ENCODE assay signal across 2 cellular contexts in the genomic region with DNA sequence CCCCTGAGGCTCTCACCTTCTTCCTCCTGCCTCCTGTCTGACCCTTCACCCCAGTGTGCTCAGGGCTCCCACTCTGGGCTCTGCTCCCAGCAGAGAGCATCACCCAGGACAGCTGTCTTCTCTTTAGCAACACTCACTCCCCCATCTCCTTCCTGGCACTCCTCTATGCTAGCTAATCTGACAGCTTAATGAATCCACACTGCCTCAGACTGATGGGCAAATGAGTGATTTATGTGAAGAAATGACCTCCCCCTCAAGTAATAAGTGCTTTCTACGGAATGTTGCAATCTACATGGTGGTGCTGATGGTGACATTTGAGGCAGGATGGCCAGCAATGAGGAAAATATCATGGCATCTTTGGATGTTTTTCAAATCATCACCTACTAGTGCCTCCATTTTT.
TF ChIP-seq lines count a peak whose summit lies in the region.

No MANE protein-coding gene starts in this region.

TF ChIP-seq in HEK293T, 16 proteins besides CTCF, POLR2A, EP300 and RAD21:
- TF ChIP-seq, protein P1, sequence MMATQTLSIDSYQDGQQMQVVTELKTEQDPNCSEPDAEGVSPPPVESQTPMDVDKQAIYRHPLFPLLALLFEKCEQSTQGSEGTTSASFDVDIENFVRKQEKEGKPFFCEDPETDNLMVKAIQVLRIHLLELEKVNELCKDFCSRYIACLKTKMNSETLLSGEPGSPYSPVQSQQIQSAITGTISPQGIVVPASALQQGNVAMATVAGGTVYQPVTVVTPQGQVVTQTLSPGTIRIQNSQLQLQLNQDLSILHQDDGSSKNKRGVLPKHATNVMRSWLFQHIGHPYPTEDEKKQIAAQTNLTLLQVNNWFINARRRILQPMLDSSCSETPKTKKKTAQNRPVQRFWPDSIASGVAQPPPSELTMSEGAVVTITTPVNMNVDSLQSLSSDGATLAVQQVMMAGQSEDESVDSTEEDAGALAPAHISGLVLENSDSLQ (IDR thresholded peaks at IDR 0.05): peak; percentile 49
- TF ChIP-seq FOXM1 (IDR thresholded peaks at IDR 0.05; ENCODE audit: borderline replicate concordance) (no peak), BHLHE40 (IDR thresholded peaks at IDR 0.05; ENCODE audit: borderline replicate concordance) (no peak), ARNT (IDR thresholded peaks at IDR 0.05) (no peak), NFRKB (IDR thresholded peaks at IDR 0.05) (no peak), ZNF384 (IDR thresholded peaks at IDR 0.05) (no peak)

TF ChIP-seq in H1, 55 proteins besides CTCF, POLR2A, EP300 and RAD21 (continued from another document):
- no peak for TF ChIP-seq USF2 (IDR thresholded peaks at IDR 0.05; ENCODE audit: low read length)
- TF ChIP-seq CBX8 (IDR thresholded peaks at IDR 0.05; ENCODE audit: borderline replicate concordance, low read depth, low read length): no peak
- no peak for TF ChIP-seq CEBPB (IDR thresholded peaks at IDR 0.05; ENCODE audit: low read depth, low read length)
- no peak for TF ChIP-seq E2F6 (IDR thresholded peaks at IDR 0.05)
- TF ChIP-seq ASH2L (IDR thresholded peaks at IDR 0.05; ENCODE audit: low read length): no peak
- no peak for TF ChIP-seq SIN3A (conservative IDR thresholded peaks at IDR 0.05 in 1 of 2, IDR thresholded peaks at IDR 0.05 in 1 of 2; ENCODE audit: low read depth in 1 of 2, low read length in 2 of 2)
- TF ChIP-seq TAF7 (optimal IDR thresholded peaks at IDR 0.05; ENCODE audit: borderline replicate concordance, low read depth, low read length): no peak
